9 cellular contexts compared by ENCODE assay signal in genomic region chr1:184050631-184051030, GRCh38. TPM values are rescaled to one million over a fixed set of nuclear protein-coding genes. Genes with fewer than 3 reads are reported as not detected.
A peak's percentile ranks its signal among the peaks of the same experiment; 100 is the strongest.
DNase-seq lines count a peak whose midpoint lies in the region; ATAC-seq and TF ChIP-seq lines count a peak whose summit lies in the region.
"Had no signal": no experiment of that assay in that cellular context is flagged by ENCODE, and none has a peak within 500 bp of the region (broad histone marks: within the 10 kb centered on the region; RNA-seq: fewer than 3 reads in every experiment).

No MANE protein-coding gene starts in this region.

- peak overlapping the region; percentile 93 for H3K4me3 Mint-ChIP-seq in endothelial cell (ENCODE audit: unreplicated experiment)

- CTCF ChIA-PET in OCI-LY7 (lab: Charles Lee; ENCODE audit: unreplicated experiment): no interaction called here

- no peak for DNase-seq in DND-41
- DNase-seq in OCI-LY7 (ENCODE audit: low spot score): peak; percentile 18
- no peak for DNase-seq in endothelial cell (ENCODE audit: low spot score)
- no peak for DNase-seq in GF-D8 (lab: John Stamatoyannopoulos, UW)
- no peak for DNase-seq in NCI-H345 treated with DMSO at 0.1 percent for 48 hours (lab: John Stamatoyannopoulos, UW; ENCODE audit: unreplicated experiment)
- DNase-seq in activated effector memory CD4-positive, alpha-beta T cell treated with anti-CD3 and anti-CD28 coated beads, Interleukin-2, amount 50 U/mL, for 16 hours: no peak
- DNase-seq in occipital lobe (lab: John Stamatoyannopoulos, UW): no peak
- DNase-seq: activated gamma-delta T cell had no signal

- H4K20me1 ChIP-seq in DND-41 (ENCODE audit: insufficient read depth, low read length): no peaks in the 10 kb centered on the region
- no peaks in the 10 kb centered on the region for H4K20me1 ChIP-seq in OCI-LY7 (ENCODE audit: insufficient read depth, low read length)

- no peaks in the 10 kb centered on the region for H3K9me2 ChIP-seq in OCI-LY7 (ENCODE audit: insufficient read depth, low read length)

- H3K36me3 ChIP-seq in DND-41 (ENCODE audit: insufficient read depth, low read length): peaks cover 14% of the 10 kb centered on the region
- H3K36me3 ChIP-seq in OCI-LY7 (ENCODE audit: insufficient read depth, low read length): peaks cover 14% of the 10 kb centered on the region
- no peaks in the 10 kb centered on the region for H3K36me3 ChIP-seq in parathyroid adenoma (ENCODE audit: control insufficient read depth, insufficient read depth, low read length)

- H3K27ac ChIP-seq in DND-41 (ENCODE audit: low read length) (peak overlapping the region; percentile 85), OCI-LY7 (ENCODE audit: low read depth, low read length, poor library complexity, severe bottlenecking) (peak overlapping the region; percentile 80), parathyroid adenoma (no peak overlapping the region)

- H3K79me2 ChIP-seq in DND-41 (ENCODE audit: insufficient read depth, low read length): peaks cover 37% of the 10 kb centered on the region
- peaks cover 13% of the 10 kb centered on the region; the same call in 1 of the 2 replicates for H3K79me2 ChIP-seq in OCI-LY7 (ENCODE audit: insufficient read depth, low read depth, low read length)
- H3K79me2 ChIP-seq in parathyroid adenoma: peaks cover 2% of the 10 kb centered on the region

- TF ChIP-seq CTCF in DND-41 (IDR thresholded peaks at IDR 0.05; ENCODE audit: borderline replicate concordance, extremely low read depth, low read length, poor library complexity, severe bottlenecking) (no peak), OCI-LY7 (conservative IDR thresholded peaks at IDR 0.05; ENCODE audit: low read length) (no peak), endothelial cell (IDR thresholded peaks at IDR 0.05; ENCODE audit: unreplicated experiment) (no peak), parathyroid adenoma (IDR thresholded peaks at IDR 0.05) (no peak)

- H3K4me1 Mint-ChIP-seq in endothelial cell (ENCODE audit: unreplicated experiment): peaks cover 14% of the 10 kb centered on the region

- H3K4me1 ChIP-seq in DND-41 (ENCODE audit: insufficient read depth, low read length) (peaks cover 31% of the 10 kb centered on the region), OCI-LY7 (ENCODE audit: insufficient read depth, low read length, poor library complexity, severe bottlenecking) (peaks cover 15% of the 10 kb centered on the region), parathyroid adenoma (no peaks in the 10 kb centered on the region)

- H3K4me2 ChIP-seq in DND-41 (ENCODE audit: insufficient read depth, low read length): peak overlapping the region; percentile 89
- peak overlapping the region; percentile 91 for H3K4me2 ChIP-seq in OCI-LY7 (ENCODE audit: low read length)
- peak overlapping the region; percentile 93 for H3K4me2 ChIP-seq in parathyroid adenoma (ENCODE audit: low read length)

- H2AFZ ChIP-seq in DND-41 (ENCODE audit: low read depth, low read length) (peak overlapping the region; percentile 86), OCI-LY7 (ENCODE audit: low read length) (peak overlapping the region; percentile 98), parathyroid adenoma (peak overlapping the region; percentile 90)

- no peaks in the 10 kb centered on the region for H3K9me3 ChIP-seq in DND-41 (ENCODE audit: insufficient read depth, low read length, severe bottlenecking)
- H3K9me3 ChIP-seq in OCI-LY7 (ENCODE audit: low read length): peaks cover 4% of the 10 kb centered on the region; the same call in 1 of the 2 replicates
- no peaks in the 10 kb centered on the region for H3K9me3 ChIP-seq in parathyroid adenoma (ENCODE audit: control insufficient read depth, low read length)

- peaks cover 5% of the 10 kb centered on the region for H3K36me3 Mint-ChIP-seq in endothelial cell (ENCODE audit: low read depth, unreplicated experiment)

- no peak for ATAC-seq in DND-41 (ENCODE audit: insufficient read depth, low read depth)

- H3K9ac ChIP-seq in DND-41 (ENCODE audit: low read depth, low read length): peak overlapping the region; percentile 86
- no peak overlapping the region for H3K9ac ChIP-seq in parathyroid adenoma

- BruUV-seq in OCI-LY7 (replicated peaks; lab: Mats Ljungman, UMichigan): no TSS peak

- H3K4me3 ChIP-seq in DND-41 (ENCODE audit: low read depth in 1 of 2, low read length in 2 of 2) (peak overlapping the region in 1 of 2 experiments; percentile 78; a peak in 2 of 4 replicates), OCI-LY7 (ENCODE audit: low read depth, low read length, poor library complexity, severe bottlenecking) (peak overlapping the region; percentile 73), parathyroid adenoma (ENCODE audit: low read depth, low read length) (no peak overlapping the region)

- intact Hi-C loops in OCI-LY7 (cut with micrococcal nuclease; ENCODE audit: unreplicated experiment): loop anchor here (5.0 to 10.0 kb wide), 5 partner anchors 418 to 1264 kb away; partner anchors contain the start of genes IVNS1ABP, RNF2, SMG7 and SWT1

- H3K27me3 Mint-ChIP-seq in endothelial cell (ENCODE audit: unreplicated experiment): peaks cover 1% of the 10 kb centered on the region

- peaks cover 6% of the 10 kb centered on the region for H3K27me3 ChIP-seq in DND-41 (ENCODE audit: insufficient read depth, low read length, poor library complexity)
- no peaks in the 10 kb centered on the region for H3K27me3 ChIP-seq in parathyroid adenoma (ENCODE audit: control insufficient read depth, insufficient read depth, low read length)

- no peak overlapping the region for H3K27ac Mint-ChIP-seq in endothelial cell (ENCODE audit: unreplicated experiment)

- POLR2A ChIA-PET in OCI-LY7 (lab: Charles Lee): interaction anchor here (0.7 to 2.8 kb wide), 9 partner anchors 10 to 997 kb away, joined by 3 to 21 read pairs (median 6); no protein-coding TSS in a partner anchor

- H3K9me3 Mint-ChIP-seq in endothelial cell (ENCODE audit: unreplicated experiment): no peaks in the 10 kb centered on the region

RNA-seq across cellular contexts. Expression of gene TSEN15, which starts 0.9 kb away (rescaled TPM):
- 39.8 and 42.5 TPM in 2 replicates for total RNA-seq in OCI-LY7 (2014; rRNA removed; shearing (Covaris generic))
- 45.1 and 45.6 TPM in 2 replicates for total RNA-seq in OCI-LY7 (2022)
- 19.6 TPM for total RNA-seq in endothelial cell (ENCODE audit: unreplicated experiment)
- total RNA-seq in occipital lobe: 30.4 TPM

RNA-seq across cellular contexts. Expression of gene COLGALT2, which starts 13.1 kb away (rescaled TPM):
- total RNA-seq in OCI-LY7 (2014; rRNA removed; shearing (Covaris generic)): 0.03 TPM in 1 of 2 replicates, not detected in the other
- total RNA-seq in OCI-LY7 (2022): 0.10 TPM in 1 of 2 replicates, not detected in the other
- 0.72 TPM for total RNA-seq in endothelial cell (ENCODE audit: unreplicated experiment)
- 10.1 TPM for total RNA-seq in occipital lobe
